In the genomic region with DNA sequence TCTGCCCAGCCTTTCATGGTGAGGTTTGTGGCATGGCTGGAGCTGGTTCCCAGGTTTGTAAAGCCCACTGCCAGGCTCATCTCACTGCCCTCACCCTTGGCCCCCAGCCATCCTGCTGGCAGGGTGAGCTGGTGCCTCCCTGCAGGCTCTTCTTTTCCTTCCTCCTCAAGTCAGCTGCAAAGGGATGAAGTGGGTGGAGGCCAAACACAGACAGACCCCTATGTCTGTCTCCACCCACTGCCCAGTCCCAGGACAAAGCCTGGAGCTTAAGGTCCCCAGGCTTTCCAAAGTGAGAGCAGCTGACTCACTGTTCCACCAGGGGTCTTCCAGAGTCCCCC, we compare ENCODE assay signal across 16 cellular contexts.
A peak's percentile ranks its signal among the peaks of the same experiment; 100 is the strongest.
DNase-seq lines count a peak whose midpoint lies in the region; ATAC-seq, FAIRE-seq and TF ChIP-seq lines count a peak whose summit lies in the region.
"Had no signal": no experiment of that assay in that cellular context is flagged by ENCODE, and none has a peak within 500 bp of the region (broad histone marks: within the 10 kb centered on the region; RNA-seq: fewer than 3 reads in every experiment).

No MANE protein-coding gene starts in this region.

- H3K9ac ChIP-seq in BLaER1 = no peak overlapping the region
- H3K9ac ChIP-seq in H1 (replicated peaks in 1 of 4; ENCODE audit: extremely low read depth in 1 of 4, low read depth in 3 of 4, low read length in 3 of 4) = no peak overlapping the region
- H3K9ac ChIP-seq in smooth muscle cell (ENCODE audit: low read depth) = no peak overlapping the region
- no peak overlapping the region for H3K9ac ChIP-seq in H9 (ENCODE audit: extremely low read depth, insufficient read length, low read length)

- no peak overlapping the region for H3K4me3 Mint-ChIP-seq in activated naive CD4-positive, alpha-beta T cell treated with anti-CD3 and anti-CD28 coated beads, Interleukin-2, amount 10 ng/mL, durations not matched to agents 7 days and 5 days
- no peak overlapping the region for H3K4me3 Mint-ChIP-seq in H9
- H3K4me3 Mint-ChIP-seq: activated naive CD8-positive, alpha-beta T cell had no signal

- in situ Hi-C loops in GM13977 (cut with MboI; ENCODE audit: low pct_unique_long_range_greater_than_20kb, low sequenced_read_pairs, unreplicated experiment) = no loop called here

- no peak overlapping the region for H2AK5ac ChIP-seq in H1 (ENCODE audit: low read depth, low read length)
- no peak overlapping the region for H2AK5ac ChIP-seq in H9 (ENCODE audit: insufficient read length, low read length)

- TF ChIP-seq POLR2A in H1 (IDR thresholded peaks at IDR 0.05; ENCODE audit: control extremely low read depth in 1 of 2, low read depth in 2 of 2, low read length in 2 of 2) = no peak

- no peaks in the 10 kb centered on the region for H3K79me1 ChIP-seq in H1 (ENCODE audit: low read depth, low read length)
- no peaks in the 10 kb centered on the region for H3K79me1 ChIP-seq in H9 (ENCODE audit: insufficient read depth, low read depth, low read length, poor library complexity, severe bottlenecking)

- H3K4me2 ChIP-seq in BLaER1 = peak overlapping the region; percentile 92
- no peak overlapping the region for H3K4me2 ChIP-seq in H1 (ENCODE audit: insufficient read depth in 1 of 2, low read depth in 2 of 2, low read length in 2 of 2)
- H3K4me2 ChIP-seq in smooth muscle cell = peak overlapping the region; percentile 36
- no peak overlapping the region for H3K4me2 ChIP-seq in H9 (ENCODE audit: insufficient read depth, insufficient read length, low read length)
- H3K4me2 ChIP-seq: A549 had no signal

- H3K23ac ChIP-seq in H1 (ENCODE audit: insufficient read length) (no peak overlapping the region), H9 (ENCODE audit: insufficient read length, low read depth, low read length) (no peak overlapping the region)

- no peak for TF ChIP-seq EP300 in H1 (IDR thresholded peaks at IDR 0.05; ENCODE audit: borderline replicate concordance in 1 of 2, low read depth in 2 of 2, low read length in 2 of 2)

- H3K27ac ChIP-seq in BLaER1 (0 out of 2 replicates have a peak overlapping the region, but pooled peaks have one; percentile 15), H1 (ENCODE audit: low read depth, low read length) (no peak overlapping the region), lower lobe of right lung (peak overlapping the region; percentile 84), smooth muscle cell (ENCODE audit: low read depth) (peak overlapping the region; percentile 45), H9 (ENCODE audit: insufficient read length, low read depth, low read length) (no peak overlapping the region)

- H2BK120ac ChIP-seq in H1 (replicated peaks; ENCODE audit: low read depth, low read length) = no peak overlapping the region
- no peak overlapping the region for H2BK120ac ChIP-seq in H9 (ENCODE audit: low read depth, low read length, poor library complexity, severe bottlenecking)

- H3K9me3 Mint-ChIP-seq in activated naive CD4-positive, alpha-beta T cell treated with anti-CD3 and anti-CD28 coated beads, Interleukin-2, amount 10 ng/mL, durations not matched to agents 7 days and 5 days = no peaks in the 10 kb centered on the region
- H3K9me3 Mint-ChIP-seq in H9 = no peaks in the 10 kb centered on the region

- H3K18ac ChIP-seq in H1 (ENCODE audit: extremely low read depth, low read length) (no peak overlapping the region), H9 (ENCODE audit: insufficient read length, low read depth, low read length) (no peak overlapping the region)

- H3K4me1 Mint-ChIP-seq in activated naive CD4-positive, alpha-beta T cell treated with anti-CD3 and anti-CD28 coated beads, Interleukin-2, amount 10 ng/mL, durations not matched to agents 7 days and 5 days = peaks cover 2% of the 10 kb centered on the region
- peaks cover 19 to 46% of the 10 kb centered on the region in 2 experiments for H3K4me1 Mint-ChIP-seq in H9

- peaks cover 4% of the 10 kb centered on the region for H3F3A ChIP-seq in smooth muscle cell (ENCODE audit: low read depth)

- H3K23me2 ChIP-seq in H1 (ENCODE audit: low read depth, low read length) = peaks cover 6% of the 10 kb centered on the region; the same call in 1 of the 2 replicates
- H3K23me2 ChIP-seq in H9 (ENCODE audit: insufficient read length, low read depth, low read length, poor library complexity, severe bottlenecking) = no peaks in the 10 kb centered on the region

- H4K91ac ChIP-seq in H1 (replicated peaks; ENCODE audit: insufficient read length, low read length) = no peak overlapping the region
- H4K91ac ChIP-seq in H9 (ENCODE audit: insufficient read length, low read depth, low read length) = no peak overlapping the region

- H4K20me1 ChIP-seq in BLaER1 (peaks cover 98% of the 10 kb centered on the region), H1 (replicated peaks in 1 of 2; ENCODE audit: control insufficient read depth in 1 of 2, insufficient read depth in 2 of 2, low read length in 2 of 2) (no peaks in the 10 kb centered on the region), smooth muscle cell (ENCODE audit: low read depth) (peaks cover 100% of the 10 kb centered on the region), H9 (ENCODE audit: control insufficient read depth, insufficient read depth, insufficient read length) (no peaks in the 10 kb centered on the region)

- H3K36me3 Mint-ChIP-seq in activated naive CD4-positive, alpha-beta T cell treated with anti-CD3 and anti-CD28 coated beads, Interleukin-2, amount 10 ng/mL, durations not matched to agents 7 days and 5 days = no peaks in the 10 kb centered on the region
- no peaks in the 10 kb centered on the region for H3K36me3 Mint-ChIP-seq in H9 (ENCODE audit: insufficient read depth in 1 of 3, low read depth in 3 of 3)
- H3K36me3 Mint-ChIP-seq: activated naive CD8-positive, alpha-beta T cell had no signal

- H3K56ac ChIP-seq in H1 (replicated peaks; ENCODE audit: insufficient read length, low read depth, low read length) (no peak overlapping the region), H9 (ENCODE audit: insufficient read length, low read depth, low read length) (no peak overlapping the region)

- H3K27me3 ChIP-seq in BLaER1 (peaks cover 8% of the 10 kb centered on the region; the same call in 1 of the 2 replicates), H1 (replicated peaks in 1 of 4; ENCODE audit: control insufficient read depth in 3 of 4, extremely low read depth in 1 of 4, insufficient read depth in 3 of 4, low read length in 3 of 4) (peaks cover 0 to 4% (median 2%) of the 10 kb centered on the region in 4 experiments; a peak in 4 of 7 replicates), lower lobe of right lung (ENCODE audit: low read depth) (no peaks in the 10 kb centered on the region), smooth muscle cell (ENCODE audit: low read depth) (no peaks in the 10 kb centered on the region), H9 (ENCODE audit: insufficient read depth, low read length) (no peaks in the 10 kb centered on the region)

- H2BK12ac ChIP-seq in H1 (ENCODE audit: low read depth, low read length) (no peak overlapping the region), H9 (ENCODE audit: insufficient read length, low read depth, low read length) (no peak overlapping the region)

- CTCF ChIA-PET in H1 (lab: Charles Lee; ENCODE audit: partially characterized antibody) = interaction anchor here (0.5 to 5.0 kb wide), 14 partner anchors 9 to 125 kb away, joined by 3 to 31 read pairs (median 6); no protein-coding TSS in a partner anchor
- CTCF ChIA-PET in activated naive CD4-positive, alpha-beta T cell treated with anti-CD3 and anti-CD28 coated beads, Interleukin-2, amount 10 ng/mL, durations not matched to agents 7 days and 5 days (lab: Charles Lee) = interaction anchor here (1.3 kb wide), 1 partner anchor 24 kb away, joined by 3 read pairs; no protein-coding TSS in a partner anchor

- H3T11ph ChIP-seq in H9 (ENCODE audit: low read length) = no peak overlapping the region

- no peaks in the 10 kb centered on the region for H3K79me2 ChIP-seq in H1 (ENCODE audit: control insufficient read depth in 1 of 2, insufficient read depth in 2 of 2, low read length in 2 of 2)
- H3K79me2 ChIP-seq in smooth muscle cell (ENCODE audit: low read depth) = peaks cover 98% of the 10 kb centered on the region
- H3K79me2 ChIP-seq in H9 (ENCODE audit: insufficient read depth, low read length) = no peaks in the 10 kb centered on the region

- no peak overlapping the region for H3K14ac ChIP-seq in H1 (ENCODE audit: insufficient read length)
- H3K14ac ChIP-seq in H9 (ENCODE audit: insufficient read depth, low read length) = no peak overlapping the region

- H2BK15ac ChIP-seq in H1 (ENCODE audit: low read length) (no peak overlapping the region), H9 (ENCODE audit: low read depth, low read length) (no peak overlapping the region)

- H3K4me1 ChIP-seq in BLaER1 (peaks cover 91% of the 10 kb centered on the region), H1 (replicated peaks in 1 of 4; ENCODE audit: control insufficient read depth in 3 of 4, insufficient read depth in 4 of 4, low read length in 3 of 4) (peaks cover 3 to 15% (median 9%) of the 10 kb centered on the region in 4 experiments), lower lobe of right lung (peaks cover 98% of the 10 kb centered on the region), smooth muscle cell (ENCODE audit: low read depth) (no peaks in the 10 kb centered on the region), H9 (ENCODE audit: insufficient read depth, low read length) (peaks cover 2% of the 10 kb centered on the region; the same call in 1 of the 2 replicates)
- H3K4me1 ChIP-seq: Caco-2 had no signal

- FAIRE-seq in H1 (lab: Jason Lieb, UNC) = no peak
- FAIRE-seq: A549, colon had no signal

- ATAC-seq in lower lobe of right lung (no peak), HG03439 (IDR thresholded peaks at IDR 0.05; ENCODE audit: unreplicated experiment) (no peak)
- ATAC-seq: A549 had no signal

- H4K5ac ChIP-seq in H1 (ENCODE audit: insufficient read length, low read depth, low read length) (no peak overlapping the region), H9 (ENCODE audit: insufficient read length, low read depth, low read length) (no peak overlapping the region)

- no peak for TF ChIP-seq CTCF in H1 (IDR thresholded peaks at IDR 0.05; ENCODE audit: control extremely low read depth in 1 of 3, insufficient read depth in 1 of 3, low read depth in 1 of 3, low read length in 3 of 3)
- no peak for TF ChIP-seq CTCF in lower lobe of right lung (IDR thresholded peaks at IDR 0.05)
- TF ChIP-seq CTCF in smooth muscle cell (IDR thresholded peaks at IDR 0.05; ENCODE audit: borderline replicate concordance, insufficient read depth, poor library complexity, severe bottlenecking) = no peak
- TF ChIP-seq CTCF in GM13977 (IDR thresholded peaks at IDR 0.05; ENCODE audit: extremely low read depth, insufficient read depth, missing control alignments) = no peak
- no peak for TF ChIP-seq CTCF in H9 (conservative IDR thresholded peaks at IDR 0.05)

- no peak for TF ChIP-seq RAD21 in H1 (IDR thresholded peaks at IDR 0.05 in 1 of 2, conservative IDR thresholded peaks at IDR 0.05 in 1 of 2; ENCODE audit: low read depth in 2 of 2, low read length in 2 of 2)

- H4K8ac ChIP-seq in H1 (ENCODE audit: extremely low read depth, insufficient read depth, low read length) = 0 out of 2 replicates have a peak overlapping the region, but pooled peaks have one; percentile 1
- H4K8ac ChIP-seq in H9 (replicated peaks; ENCODE audit: insufficient read length, low read depth, low read length) = no peak overlapping the region

- no peak overlapping the region for H2AFZ ChIP-seq in H1 (ENCODE audit: low read length)
- no peak overlapping the region for H2AFZ ChIP-seq in smooth muscle cell (ENCODE audit: low read depth)
- no peak overlapping the region for H2AFZ ChIP-seq in H9 (ENCODE audit: low read length)

- no peak overlapping the region for H3K27ac Mint-ChIP-seq in activated naive CD4-positive, alpha-beta T cell treated with anti-CD3 and anti-CD28 coated beads, Interleukin-2, amount 10 ng/mL, durations not matched to agents 7 days and 5 days
- no peak overlapping the region for H3K27ac Mint-ChIP-seq in H9
- H3K27ac Mint-ChIP-seq: activated naive CD8-positive, alpha-beta T cell had no signal

- intact Hi-C loops in lower lobe of right lung (cut with DNase I) = no loop called here

- no peak overlapping the region for H3K4ac ChIP-seq in H1 (replicated peaks; ENCODE audit: insufficient read length, low read depth, low read length)
- H3K4ac ChIP-seq in H9 (ENCODE audit: low read depth, low read length) = no peak overlapping the region

- peaks cover 57% of the 10 kb centered on the region for H3K27me3 Mint-ChIP-seq in activated naive CD4-positive, alpha-beta T cell treated with anti-CD3 and anti-CD28 coated beads, Interleukin-2, amount 10 ng/mL, durations not matched to agents 7 days and 5 days
- H3K27me3 Mint-ChIP-seq in H9 (ENCODE audit: low read depth) = peaks cover 7% of the 10 kb centered on the region

- H3K4me3 ChIP-seq in BLaER1 = no peak overlapping the region
- no peak overlapping the region for H3K4me3 ChIP-seq in H1 (ENCODE audit: extremely low read depth in 1 of 4, insufficient read depth in 2 of 4, low read depth in 3 of 4, low read length in 4 of 4)
- H3K4me3 ChIP-seq in lower lobe of right lung = no peak overlapping the region
- H3K4me3 ChIP-seq in smooth muscle cell = no peak overlapping the region
- H3K4me3 ChIP-seq: A549 had no signal

- H2BK5ac ChIP-seq in H1 (ENCODE audit: low read depth, low read length) (no peak overlapping the region), H9 (ENCODE audit: insufficient read length, low read length) (no peak overlapping the region)

- H2BK20ac ChIP-seq in H1 (ENCODE audit: low read length) (no peak overlapping the region), H9 (ENCODE audit: low read depth, low read length, poor library complexity, severe bottlenecking) (no peak overlapping the region)

- POLR2A ChIA-PET in H1 (lab: Charles Lee; ENCODE audit: partially characterized antibody) = interaction anchor here (1.8 kb wide), 1 partner anchor 13 kb away, joined by 5 read pairs; no protein-coding TSS in a partner anchor

- H3K9me3 ChIP-seq in BLaER1 (no peaks in the 10 kb centered on the region), H1 (ENCODE audit: insufficient read depth in 2 of 2, low read depth in 1 of 2, low read length in 1 of 2) (no peaks in the 10 kb centered on the region), lower lobe of right lung (no peaks in the 10 kb centered on the region), smooth muscle cell (replicated peaks; ENCODE audit: low read depth) (no peaks in the 10 kb centered on the region), H9 (ENCODE audit: control insufficient read depth, low read depth, low read length) (no peaks in the 10 kb centered on the region)
- H3K9me3 ChIP-seq: A549, Caco-2 had no signal

- DNase-seq in H1 (ENCODE audit: low read depth in 1 of 2, low spot score in 2 of 2) (no peak), lower lobe of right lung (no peak), smooth muscle cell (lab: John Stamatoyannopoulos, UW; ENCODE audit: unreplicated experiment) (no peak), GM13977 (ENCODE audit: low spot score) (no peak), H9 (no peak)
- no peak for DNase-seq in activated naive CD4-positive, alpha-beta T cell treated with anti-CD3 and anti-CD28 coated beads, Interleukin-2, amount 10 ng/mL, durations not matched to agents 7 days and 5 days
- DNase-seq: activated CD8-positive, alpha-beta memory T cell treated with anti-CD3 and anti-CD28 coated beads, Interleukin-2, amount 50 U/mL, for 48 hours; Caco-2; NCI-H187 treated with DMSO at 0.1 percent for 48 hours; NCI-H510A treated with DMSO at 0.1 percent for 48 hours; T-helper 2 cell had no signal

- H3K36me3 ChIP-seq in BLaER1 (peaks cover 12% of the 10 kb centered on the region), H1 (ENCODE audit: control insufficient read depth in 2 of 4, insufficient read depth in 4 of 4, low read length in 3 of 4) (no peaks in the 10 kb centered on the region), lower lobe of right lung (peaks cover 28% of the 10 kb centered on the region), smooth muscle cell (ENCODE audit: low read depth) (no peaks in the 10 kb centered on the region)

Comparison
In these comparisons a context has a peak if more than half of its experiments do, and no peak if none do; other contexts are left out.
1. H3K27ac ChIP-seq: peak in BLaER1 (single experiment), lower lobe of right lung (single experiment) and smooth muscle cell (single experiment); none in H1 (single experiment) and H9 (single experiment).
2. H3K4me2 ChIP-seq: peak in BLaER1 (single experiment) and smooth muscle cell (single experiment); none in H1 (0 of 2) and H9 (single experiment).